ENCODE assay signal across 8 cellular contexts in the genomic region with DNA sequence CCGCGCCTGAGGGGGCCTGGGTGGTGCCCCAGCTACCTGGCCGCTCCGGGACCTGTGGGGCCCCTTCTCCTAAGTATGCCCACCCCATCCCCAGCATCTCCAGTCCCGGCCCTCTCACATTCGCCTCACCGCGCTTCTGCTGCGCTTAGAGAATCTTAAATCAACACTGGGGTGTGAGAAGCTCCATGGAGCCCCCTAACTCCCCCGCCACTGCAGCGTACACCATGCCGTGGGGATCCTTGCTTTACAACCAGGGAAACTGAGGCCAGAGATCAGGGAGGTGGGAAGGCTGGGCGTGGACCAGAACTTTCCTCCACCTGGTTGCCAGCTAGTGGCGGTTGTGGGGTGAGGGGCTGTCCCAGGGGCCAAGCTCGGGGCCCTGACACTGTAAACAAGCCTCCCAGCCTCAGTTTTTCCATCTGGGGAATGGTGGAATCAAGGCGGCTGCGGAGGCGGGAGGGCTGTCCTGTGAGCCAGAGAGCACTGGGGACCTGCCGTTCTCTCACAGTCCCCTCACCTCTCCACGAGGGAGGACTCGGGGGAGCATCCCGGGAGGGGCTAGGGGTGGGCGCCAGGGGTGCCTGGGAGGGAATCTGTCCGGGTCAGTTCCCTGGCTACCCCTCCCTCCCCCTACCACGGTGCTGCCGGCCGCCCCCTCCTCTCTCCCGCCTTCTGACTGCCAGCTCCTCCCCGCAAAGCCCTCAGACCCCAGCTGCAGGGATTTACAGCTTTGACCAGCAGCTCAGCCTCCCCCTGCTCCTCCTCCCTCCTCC.
DNase-seq lines count a peak whose midpoint lies in the region; ATAC-seq and TF ChIP-seq lines count a peak whose summit lies in the region.

No MANE protein-coding gene starts in this region.

- CTCF ChIA-PET in mammary epithelial cell (lab: Charles Lee; ENCODE audit: low non-redundant PET): interaction anchor here (0.5 to 0.9 kb wide), 2 partner anchors 317 to 992 kb away, joined by 3 read pairs; no protein-coding TSS in a partner anchor

- no peak overlapping the region for H3K9ac ChIP-seq in mammary epithelial cell (ENCODE audit: insufficient read depth, low read length)

- H3K4me1 Mint-ChIP-seq in natural killer cell (peaks cover 28 to 57% of the 10 kb centered on the region in 2 donors), endothelial cell (ENCODE audit: unreplicated experiment) (peaks cover 12% of the 10 kb centered on the region)

- ATAC-seq in natural killer cell: peak in 1 of 3 donors; percentile 15
- ATAC-seq in HG03469 (IDR thresholded peaks at IDR 0.05; ENCODE audit: unreplicated experiment): no peak

- H4K20me1 ChIP-seq in mammary epithelial cell (ENCODE audit: insufficient read depth, low read length): no peaks in the 10 kb centered on the region

- TF ChIP-seq CTCF in 22Rv1 (IDR thresholded peaks at IDR 0.05) (no peak), mammary epithelial cell (conservative IDR thresholded peaks at IDR 0.05 in 1 of 2, IDR thresholded peaks at IDR 0.05 in 1 of 2; ENCODE audit: extremely low read depth in 1 of 2, insufficient read depth in 1 of 2, low read depth in 1 of 2, low read length in 2 of 2) (no peak), natural killer cell (IDR thresholded peaks at IDR 0.05) (no peak), endothelial cell (IDR thresholded peaks at IDR 0.05; ENCODE audit: unreplicated experiment) (no peak)

- no peaks in the 10 kb centered on the region for H3K27me3 Mint-ChIP-seq in natural killer cell (ENCODE audit: low read depth in 2 of 2)
- H3K27me3 Mint-ChIP-seq in endothelial cell (ENCODE audit: unreplicated experiment): peaks cover 10% of the 10 kb centered on the region

- H2AFZ ChIP-seq in mammary epithelial cell (ENCODE audit: low read depth, low read length): peak overlapping the region; percentile 33

- BruUV-seq in mammary epithelial cell (replicated peaks; lab: Mats Ljungman, UMichigan): no TSS peak

- peak; percentile 72 for DNase-seq in NCI-H2171 (lab: John Stamatoyannopoulos, UW)
- DNase-seq in mammary epithelial cell: no peak
- DNase-seq in natural killer cell: peak; percentile 28
- DNase-seq in HPDE6-E6E7 (ENCODE audit: extremely low spot score): no peak
- no peak for DNase-seq in KBM-7
- no peak for DNase-seq in endothelial cell (ENCODE audit: low spot score)

- H3K27ac Mint-ChIP-seq in natural killer cell (peak overlapping the region; percentile 88 to 96), endothelial cell (ENCODE audit: unreplicated experiment) (no peak overlapping the region)

- H3K27ac ChIP-seq in 22Rv1 (peak overlapping the region; percentile 96), mammary epithelial cell (ENCODE audit: insufficient read depth, low read depth, low read length) (no peak overlapping the region)

- H3K9me3 Mint-ChIP-seq in natural killer cell: peaks cover 0 to 11% of the 10 kb centered on the region in 2 donors
- no peaks in the 10 kb centered on the region for H3K9me3 Mint-ChIP-seq in endothelial cell (ENCODE audit: unreplicated experiment)

- H3K4me2 ChIP-seq in mammary epithelial cell (ENCODE audit: insufficient read depth, low read depth, low read length): no peak overlapping the region

- no peaks in the 10 kb centered on the region for H3K79me2 ChIP-seq in mammary epithelial cell (ENCODE audit: insufficient read depth, low read length)

- in situ Hi-C loops in mammary epithelial cell (cut with MboI; ENCODE audit: low sequenced_read_pairs in 2 of 2) (no loop called here), KBM-7 (cut with MboI; ENCODE audit: low pct_unique_long_range_greater_than_20kb, low sequenced_read_pairs) (no loop called here)

- 35% methylated on average over 10 of the region's 29 CpGs for WGBS in mammary epithelial cell (ENCODE audit: low coverage, missing lambda C conversion rate)

- H3K4me1 ChIP-seq in mammary epithelial cell (ENCODE audit: insufficient read depth, low read length): peaks cover 20% of the 10 kb centered on the region

- no peak overlapping the region for H3K4me3 ChIP-seq in mammary epithelial cell (replicated peaks in 1 of 3; ENCODE audit: insufficient read depth in 1 of 3, low read depth in 2 of 3, low read length in 3 of 3)

- H3K9me3 ChIP-seq in mammary epithelial cell (replicated peaks; ENCODE audit: insufficient read depth, low read length): no peaks in the 10 kb centered on the region

- H3K36me3 Mint-ChIP-seq in natural killer cell: no peaks in the 10 kb centered on the region
- no peaks in the 10 kb centered on the region for H3K36me3 Mint-ChIP-seq in endothelial cell (ENCODE audit: low read depth, unreplicated experiment)

- peak overlapping the region; percentile 28 for H3K4me3 Mint-ChIP-seq in natural killer cell
- H3K4me3 Mint-ChIP-seq in endothelial cell (ENCODE audit: unreplicated experiment): no peak overlapping the region

- dilution Hi-C loops in mammary epithelial cell (cut with HindIII; ENCODE audit: low sequenced_read_pairs): loop anchor here (5.0 kb wide), 1 partner anchor 67 kb away; no protein-coding TSS in a partner anchor

- intact Hi-C loops in mammary epithelial cell (cut with micrococcal nuclease) (loop anchor here (2.0 to 5.0 kb wide), 2 partner anchors 23 to 38 kb away; no protein-coding TSS in a partner anchor), natural killer cell (cut with micrococcal nuclease) (loop anchor here (2.0 kb wide), 2 partner anchors 29 to 37 kb away; no protein-coding TSS in a partner anchor)

- H3K36me3 ChIP-seq in mammary epithelial cell (ENCODE audit: insufficient read depth, low read length): no peaks in the 10 kb centered on the region

- no peaks in the 10 kb centered on the region for H3K27me3 ChIP-seq in mammary epithelial cell (ENCODE audit: insufficient read depth, low read length)

Comparison
In these comparisons a context has a peak if more than half of its experiments do, and no peak if none do; other contexts are left out.
1. DNase-seq: peak in NCI-H2171 (single experiment) and natural killer cell (single experiment); none in mammary epithelial cell (single experiment), HPDE6-E6E7 (single experiment), KBM-7 (single experiment) and endothelial cell (single experiment).